ENCODE assay signal across 1 cellular context in the genomic region with DNA sequence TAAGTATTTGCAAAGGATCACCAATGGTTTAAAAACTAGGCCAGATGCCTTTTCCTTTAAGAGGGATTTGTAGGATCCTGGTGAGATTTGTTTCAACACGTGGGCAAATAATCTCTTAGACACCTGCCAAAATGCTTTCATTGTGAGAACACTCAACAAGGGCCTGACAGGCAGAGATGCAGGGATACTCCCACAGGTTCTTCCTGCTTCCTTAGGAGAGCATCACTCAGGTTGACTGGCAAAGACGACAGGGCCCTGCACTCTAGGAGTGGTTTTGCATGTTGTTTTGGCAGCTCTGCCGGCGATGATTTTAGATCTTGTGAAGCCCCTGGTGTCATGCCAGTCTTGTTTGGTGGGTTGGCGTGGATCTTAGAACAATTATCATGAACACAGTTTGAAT.
TF ChIP-seq lines count a peak whose summit lies in the region.

No MANE protein-coding gene starts in this region.

TF ChIP-seq in GM23338, 12 proteins besides CTCF, POLR2A, EP300 and RAD21 (continued from another document):
- TF ChIP-seq, protein P1, sequence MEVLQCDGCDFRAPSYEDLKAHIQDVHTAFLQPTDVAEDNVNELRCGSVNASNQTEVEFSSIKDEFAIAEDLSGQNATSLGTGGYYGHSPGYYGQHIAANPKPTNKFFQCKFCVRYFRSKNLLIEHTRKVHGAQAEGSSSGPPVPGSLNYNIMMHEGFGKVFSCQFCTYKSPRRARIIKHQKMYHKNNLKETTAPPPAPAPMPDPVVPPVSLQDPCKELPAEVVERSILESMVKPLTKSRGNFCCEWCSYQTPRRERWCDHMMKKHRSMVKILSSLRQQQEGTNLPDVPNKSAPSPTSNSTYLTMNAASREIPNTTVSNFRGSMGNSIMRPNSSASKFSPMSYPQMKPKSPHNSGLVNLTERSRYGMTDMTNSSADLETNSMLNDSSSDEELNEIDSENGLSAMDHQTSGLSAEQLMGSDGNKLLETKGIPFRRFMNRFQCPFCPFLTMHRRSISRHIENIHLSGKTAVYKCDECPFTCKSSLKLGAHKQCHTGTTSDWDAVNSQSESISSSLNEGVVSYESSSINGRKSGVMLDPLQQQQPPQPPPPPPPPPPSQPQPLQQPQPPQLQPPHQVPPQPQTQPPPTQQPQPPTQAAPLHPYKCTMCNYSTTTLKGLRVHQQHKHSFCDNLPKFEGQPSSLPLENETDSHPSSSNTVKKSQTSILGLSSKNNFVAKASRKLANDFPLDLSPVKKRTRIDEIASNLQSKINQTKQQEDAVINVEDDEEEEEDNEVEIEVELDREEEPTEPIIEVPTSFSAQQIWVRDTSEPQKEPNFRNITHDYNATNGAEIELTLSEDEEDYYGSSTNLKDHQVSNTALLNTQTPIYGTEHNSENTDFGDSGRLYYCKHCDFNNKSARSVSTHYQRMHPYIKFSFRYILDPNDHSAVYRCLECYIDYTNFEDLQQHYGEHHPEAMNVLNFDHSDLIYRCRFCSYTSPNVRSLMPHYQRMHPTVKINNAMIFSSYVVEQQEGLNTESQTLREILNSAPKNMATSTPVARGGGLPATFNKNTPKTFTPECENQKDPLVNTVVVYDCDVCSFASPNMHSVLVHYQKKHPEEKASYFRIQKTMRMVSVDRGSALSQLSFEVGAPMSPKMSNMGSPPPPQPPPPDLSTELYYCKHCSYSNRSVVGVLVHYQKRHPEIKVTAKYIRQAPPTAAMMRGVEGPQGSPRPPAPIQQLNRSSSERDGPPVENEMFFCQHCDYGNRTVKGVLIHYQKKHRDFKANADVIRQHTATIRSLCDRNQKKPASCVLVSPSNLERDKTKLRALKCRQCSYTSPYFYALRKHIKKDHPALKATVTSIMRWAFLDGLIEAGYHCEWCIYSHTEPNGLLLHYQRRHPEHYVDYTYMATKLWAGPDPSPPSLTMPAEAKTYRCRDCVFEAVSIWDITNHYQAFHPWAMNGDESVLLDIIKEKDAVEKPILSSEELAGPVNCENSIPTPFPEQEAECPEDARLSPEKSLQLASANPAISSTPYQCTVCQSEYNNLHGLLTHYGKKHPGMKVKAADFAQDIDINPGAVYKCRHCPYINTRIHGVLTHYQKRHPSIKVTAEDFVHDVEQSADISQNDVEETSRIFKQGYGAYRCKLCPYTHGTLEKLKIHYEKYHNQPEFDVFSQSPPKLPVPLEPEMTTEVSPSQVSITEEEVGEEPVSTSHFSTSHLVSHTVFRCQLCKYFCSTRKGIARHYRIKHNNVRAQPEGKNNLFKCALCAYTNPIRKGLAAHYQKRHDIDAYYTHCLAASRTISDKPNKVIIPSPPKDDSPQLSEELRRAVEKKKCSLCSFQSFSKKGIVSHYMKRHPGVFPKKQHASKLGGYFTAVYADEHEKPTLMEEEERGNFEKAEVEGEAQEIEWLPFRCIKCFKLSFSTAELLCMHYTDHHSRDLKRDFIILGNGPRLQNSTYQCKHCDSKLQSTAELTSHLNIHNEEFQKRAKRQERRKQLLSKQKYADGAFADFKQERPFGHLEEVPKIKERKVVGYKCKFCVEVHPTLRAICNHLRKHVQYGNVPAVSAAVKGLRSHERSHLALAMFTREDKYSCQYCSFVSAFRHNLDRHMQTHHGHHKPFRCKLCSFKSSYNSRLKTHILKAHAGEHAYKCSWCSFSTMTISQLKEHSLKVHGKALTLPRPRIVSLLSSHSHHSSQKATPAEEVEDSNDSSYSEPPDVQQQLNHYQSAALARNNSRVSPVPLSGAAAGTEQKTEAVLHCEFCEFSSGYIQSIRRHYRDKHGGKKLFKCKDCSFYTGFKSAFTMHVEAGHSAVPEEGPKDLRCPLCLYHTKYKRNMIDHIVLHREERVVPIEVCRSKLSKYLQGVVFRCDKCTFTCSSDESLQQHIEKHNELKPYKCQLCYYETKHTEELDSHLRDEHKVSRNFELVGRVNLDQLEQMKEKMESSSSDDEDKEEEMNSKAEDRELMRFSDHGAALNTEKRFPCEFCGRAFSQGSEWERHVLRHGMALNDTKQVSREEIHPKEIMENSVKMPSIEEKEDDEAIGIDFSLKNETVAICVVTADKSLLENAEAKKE (CRISPR knock-in tag; IDR thresholded peaks at IDR 0.05) = no peak
